17 cellular contexts compared by ENCODE assay signal in genomic region chr4:137768881-137769280, GRCh38.
"Had no signal": no experiment of that assay in that cellular context is flagged by ENCODE, and none has a peak within 500 bp of the region (broad histone marks: within the 10 kb centered on the region; RNA-seq: fewer than 3 reads in every experiment).

No MANE protein-coding gene starts in this region.

- H3K4me3 ChIP-seq: dorsolateral prefrontal cortex, lung, neural progenitor cell, ovary, thoracic aorta had no signal

- ATAC-seq: activated CD8-positive, alpha-beta memory T cell treated with anti-CD3 and anti-CD28 coated beads, Interleukin-2, amount 10 ng/mL, durations not matched to agents 7 days and 5 days; activated naive CD8-positive, alpha-beta T cell treated with anti-CD3 and anti-CD28 coated beads, Interleukin-2, amount 50 U/mL, for 24 hours; stimulated activated effector memory CD8-positive, alpha-beta T cell treated with anti-CD3 and anti-CD28 coated beads, Interleukin-12 subunit alpha, Interleukin-12 subunit beta, amount 100 ng/mL, for 72 hours had no signal

- DNase-seq: activated CD4-positive, alpha-beta memory T cell treated with anti-CD3 and anti-CD28 coated beads for 36 hours; activated CD8-positive, alpha-beta memory T cell treated with anti-CD3 and anti-CD28 coated beads, Interleukin-2, amount 10 ng/mL, durations not matched to agents 7 days and 5 days; activated naive CD4-positive, alpha-beta T cell treated with anti-CD3 and anti-CD28 coated beads for 36 hours; activated naive CD8-positive, alpha-beta T cell treated with anti-CD3 and anti-CD28 coated beads, Interleukin-2, amount 50 U/mL, for 24 hours; activated T-cell treated with anti-CD3 and anti-CD28 coated beads, Interleukin-2, amount 50 U/mL, for 1 hour; dorsolateral prefrontal cortex; endodermal cell; erythroblast; islet precursor cell; naive B cell; ovary; stimulated activated CD4-positive, alpha-beta T cell treated with anti-CD3 and anti-CD28 coated beads, Interleukin-12 subunit alpha, Interleukin-12 subunit beta, amount 100 ng/mL, for 4 hours; stimulated activated CD4-positive, alpha-beta T cell treated with anti-CD3 and anti-CD28 coated beads, Interleukin-2, amount 100 ng/mL, for 24 hours had no signal
